In the genomic region with DNA sequence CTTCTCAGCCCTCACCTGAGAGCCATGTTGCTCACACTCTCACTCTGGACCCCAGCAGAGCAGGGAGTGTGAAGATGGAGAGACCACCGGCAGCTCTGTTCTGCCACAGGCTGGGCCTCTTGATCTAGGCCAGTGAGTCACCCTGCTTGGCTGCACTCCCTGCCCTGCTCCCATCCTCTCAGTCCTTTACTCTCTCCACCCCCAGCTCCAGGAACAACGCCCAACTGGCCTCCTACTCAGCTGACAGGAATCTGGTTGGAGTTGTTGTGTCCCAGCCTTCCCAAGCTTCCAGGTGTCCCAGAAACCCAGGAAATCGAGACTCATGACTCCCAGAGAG, we compare ENCODE assay signal across 8 cellular contexts. TPM values are rescaled to one million over a fixed set of nuclear protein-coding genes. Genes with fewer than 3 reads are reported as not detected.
A peak's percentile ranks its signal among the peaks of the same experiment; 100 is the strongest.
DNase-seq lines count a peak whose midpoint lies in the region; TF ChIP-seq lines count a peak whose summit lies in the region.

A gene with protein sequence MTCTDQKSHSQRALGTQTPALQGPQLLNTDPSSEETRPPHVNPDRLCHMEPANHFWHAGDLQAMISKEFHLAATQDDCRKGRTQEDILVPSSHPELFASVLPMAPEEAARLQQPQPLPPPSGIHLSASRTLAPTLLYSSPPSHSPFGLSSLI (plus strand): TSS at position 261 of the 337 bp plus-strand sequence. CDS start 14,833 bp downstream, outside the sequence.

- H2AFZ ChIP-seq in hepatocyte = no peak within 1 kb of the TSS

- no peaks in the 10 kb centered on the region for H3K27me3 ChIP-seq in hepatocyte

- 27% methylated on average over 3 of the region's 3 CpGs for WGBS in hepatocyte (ENCODE audit: low lambda C conversion rate, missing lambda C conversion rate)

- H3K9me2 ChIP-seq in hepatocyte (replicated peaks; ENCODE audit: insufficient read depth) = no peaks in the 10 kb centered on the region

- H3K4me1 ChIP-seq in hepatocyte (ENCODE audit: insufficient read depth) = peaks cover 18% of the 10 kb centered on the region

- no peaks in the 10 kb centered on the region for H4K20me1 ChIP-seq in hepatocyte (ENCODE audit: insufficient read depth, poor library complexity, severe bottlenecking)

- no peak for TF ChIP-seq CTCF in hepatocyte (IDR thresholded peaks at IDR 0.05; ENCODE audit: poor library complexity)

- H3K4me2 ChIP-seq in hepatocyte = peak within 1 kb of the TSS; percentile 65

- peak; percentile 23 for DNase-seq in G401 (ENCODE audit: low spot score)
- peak; percentile 91 for DNase-seq in amniotic stem cell (lab: John Stamatoyannopoulos, UW)
- DNase-seq in hepatocyte (ENCODE audit: low spot score) = peak; percentile 89
- peak; percentile 74 for DNase-seq in skeletal muscle cell (ENCODE audit: low read depth)
- DNase-seq in NCI-H510A treated with DMSO at 0.1 percent for 48 hours (lab: John Stamatoyannopoulos, UW) = no peak
- no peak for DNase-seq in NCI-H524 (lab: John Stamatoyannopoulos, UW)
- no peak for DNase-seq in central memory CD4-positive, alpha-beta T cell
- DNase-seq in Kasumi-1 (lab: John Stamatoyannopoulos, UW) = no peak

- H3K4me3 ChIP-seq in hepatocyte = no peak within 1 kb of the TSS
- peak within 1 kb of the TSS; percentile 21 for H3K4me3 ChIP-seq in skeletal muscle cell (ENCODE audit: low read depth, low read length)

- no peaks in the 10 kb centered on the region for H3K79me2 ChIP-seq in hepatocyte

- no peaks in the 10 kb centered on the region for H3K36me3 ChIP-seq in hepatocyte (replicated peaks; ENCODE audit: insufficient read depth, low read depth)

- in situ Hi-C loops in G401 (cut with HindIII; ENCODE audit: low sequenced_read_pairs) = no loop called here

- peak within 1 kb of the TSS; percentile 94 for H3K27ac ChIP-seq in hepatocyte

- no peaks in the 10 kb centered on the region for H3K9me3 ChIP-seq in hepatocyte (ENCODE audit: low read depth)

RNA-seq across cellular contexts. Expression of the gene that starts here (rescaled TPM):
- total RNA-seq in G401 (2014; rRNA removed; shearing (Covaris generic)) = not detected in 2 replicates
- 0.80 and 1.4 TPM in 2 replicates for total RNA-seq in hepatocyte
- 3.9 and 4.6 TPM in 2 replicates for polyA plus RNA-seq in hepatocyte

Comparison
In these comparisons a context has a peak if more than half of its experiments do, and no peak if none do; other contexts are left out.
1. Peak in DNase-seq in G401; RNA of the gene not detected or under 1 TPM.
2. DNase-seq: peak in amniotic stem cell (single experiment), hepatocyte (single experiment) and skeletal muscle cell (single experiment); none in NCI-H510A treated with DMSO at 0.1 percent for 48 hours (single experiment), NCI-H524 (0 of 2), central memory CD4-positive, alpha-beta T cell (single experiment) and Kasumi-1 (0 of 2).